16 cellular contexts compared by ENCODE assay signal in genomic region chr6:168179702-168180382, GRCh38.
"Had no signal": no experiment of that assay in that cellular context is flagged by ENCODE, and none has a peak within 500 bp of the region (broad histone marks: within the 10 kb centered on the region; RNA-seq: fewer than 3 reads in every experiment).

No MANE protein-coding gene starts in this region.

- H3K27ac ChIP-seq: adrenal gland, epithelial cell of prostate, gastroesophageal sphincter, transverse colon had no signal

- H3K36me3 ChIP-seq: adrenal gland, gastroesophageal sphincter, transverse colon had no signal

- H3K36me3 Mint-ChIP-seq: activated naive CD4-positive, alpha-beta T cell treated with anti-CD3 and anti-CD28 coated beads, Interleukin-2, amount 10 ng/mL, durations not matched to agents 7 days and 5 days; stimulated activated effector memory CD8-positive, alpha-beta T cell treated with anti-CD3 and anti-CD28 coated beads, Interleukin-12 subunit alpha, Interleukin-12 subunit beta, amount 100 ng/mL, for 72 hours had no signal

- H3K27me3 ChIP-seq: adrenal gland, transverse colon had no signal

- H3K9me3 Mint-ChIP-seq: activated naive CD4-positive, alpha-beta T cell treated with anti-CD3 and anti-CD28 coated beads, Interleukin-2, amount 10 ng/mL, durations not matched to agents 7 days and 5 days; activated T-helper 1 cell treated with anti-CD3 and anti-CD28 coated beads, Interleukin-12 subunit alpha, Interleukin-12 subunit beta, Interleukin-2, Interleukin-4 antibody, amounts not matched to agents 30 ng/mL and 10 ng/mL and 1 ng/mL, durations not matched to agents 14 hours and 24 hours and 36 hours; central memory CD8-positive, alpha-beta T cell; stimulated activated effector memory CD8-positive, alpha-beta T cell treated with anti-CD3 and anti-CD28 coated beads, Interleukin-12 subunit alpha, Interleukin-12 subunit beta, amount 100 ng/mL, for 72 hours; T-helper 2 cell treated with Interferon-gamma antibody and Interleukin-4, amounts not matched to agents 5 μg/mL and 100 μg/mL, for 36 hours had no signal

- H3K4me1 ChIP-seq: adrenal gland, gastroesophageal sphincter, transverse colon had no signal

- H3K4me3 Mint-ChIP-seq: activated naive CD4-positive, alpha-beta T cell treated with anti-CD3 and anti-CD28 coated beads, Interleukin-2, amount 10 ng/mL, durations not matched to agents 7 days and 5 days; activated T-helper 1 cell treated with anti-CD3 and anti-CD28 coated beads, Interleukin-12 subunit alpha, Interleukin-12 subunit beta, Interleukin-2, Interleukin-4 antibody, amounts not matched to agents 30 ng/mL and 10 ng/mL and 1 ng/mL, durations not matched to agents 14 hours and 24 hours and 36 hours; central memory CD8-positive, alpha-beta T cell; stimulated activated effector memory CD8-positive, alpha-beta T cell treated with anti-CD3 and anti-CD28 coated beads, Interleukin-12 subunit alpha, Interleukin-12 subunit beta, amount 100 ng/mL, for 72 hours; T-helper 2 cell treated with Interferon-gamma antibody and Interleukin-4, amounts not matched to agents 5 μg/mL and 100 μg/mL, for 36 hours had no signal

- H3K4me1 Mint-ChIP-seq: activated naive CD4-positive, alpha-beta T cell treated with anti-CD3 and anti-CD28 coated beads, Interleukin-2, amount 10 ng/mL, durations not matched to agents 7 days and 5 days; central memory CD8-positive, alpha-beta T cell; stimulated activated effector memory CD8-positive, alpha-beta T cell treated with anti-CD3 and anti-CD28 coated beads, Interleukin-12 subunit alpha, Interleukin-12 subunit beta, amount 100 ng/mL, for 72 hours had no signal

- H3K27ac Mint-ChIP-seq: activated naive CD4-positive, alpha-beta T cell treated with anti-CD3 and anti-CD28 coated beads, Interleukin-2, amount 10 ng/mL, durations not matched to agents 7 days and 5 days; activated T-helper 1 cell treated with anti-CD3 and anti-CD28 coated beads, Interleukin-12 subunit alpha, Interleukin-12 subunit beta, Interleukin-2, Interleukin-4 antibody, amounts not matched to agents 30 ng/mL and 10 ng/mL and 1 ng/mL, durations not matched to agents 14 hours and 24 hours and 36 hours; stimulated activated effector memory CD8-positive, alpha-beta T cell treated with anti-CD3 and anti-CD28 coated beads, Interleukin-12 subunit alpha, Interleukin-12 subunit beta, amount 100 ng/mL, for 72 hours; T-helper 2 cell treated with Interferon-gamma antibody and Interleukin-4, amounts not matched to agents 5 μg/mL and 100 μg/mL, for 36 hours had no signal

- DNase-seq: activated CD4-positive, alpha-beta T cell treated with anti-CD3 and anti-CD28 coated beads, Interleukin-2, amount 50 U/mL, for 4 hours; activated CD4-positive, CD25-positive, alpha-beta regulatory T cell treated with anti-CD3 and anti-CD28 coated beads, Interleukin-2, amount 50 U/mL, for 72 hours; activated naive CD4-positive, alpha-beta T cell treated with anti-CD3 and anti-CD28 coated beads, Interleukin-2, amount 10 ng/mL, durations not matched to agents 7 days and 5 days; effector memory CD4-positive, alpha-beta T cell; left ventricle myocardium superior; mesendoderm; posterior cingulate gyrus; right cardiac atrium; transverse colon had no signal

- H3K9me3 ChIP-seq: adrenal gland, gastroesophageal sphincter, transverse colon had no signal

- ATAC-seq: gastroesophageal sphincter; left ventricle myocardium superior; right cardiac atrium; stimulated activated effector memory CD8-positive, alpha-beta T cell treated with anti-CD3 and anti-CD28 coated beads, Interleukin-12 subunit alpha, Interleukin-12 subunit beta, amount 100 ng/mL, for 72 hours had no signal

- H3K4me3 ChIP-seq: adrenal gland, gastroesophageal sphincter, transverse colon had no signal
